ENCODE assay signal across 23 cellular contexts in genomic region chr2:200223385-200223784, GRCh38.
DNase-seq lines count a peak whose midpoint lies in the region; ATAC-seq and TF ChIP-seq lines count a peak whose summit lies in the region.
"Had no signal": no experiment of that assay in that cellular context is flagged by ENCODE, and none has a peak within 500 bp of the region (broad histone marks: within the 10 kb centered on the region; RNA-seq: fewer than 3 reads in every experiment).

No MANE protein-coding gene starts in this region.

- H3K9me3 ChIP-seq in endodermal cell (ENCODE audit: control insufficient read depth, low read length): no peaks in the 10 kb centered on the region
- H3K9me3 ChIP-seq: A549, adrenal gland, heart left ventricle, ovary had no signal

- peaks cover 63% of the 10 kb centered on the region for H3K4me1 Mint-ChIP-seq in nephron
- H3K4me1 Mint-ChIP-seq in stimulated activated effector memory CD8-positive, alpha-beta T cell treated with anti-CD3 and anti-CD28 coated beads, Interleukin-12 subunit alpha, Interleukin-12 subunit beta, amount 100 ng/mL, for 72 hours: peaks cover 13% of the 10 kb centered on the region
- peaks cover 25% of the 10 kb centered on the region for H3K4me1 Mint-ChIP-seq in endodermal cell

- no peaks in the 10 kb centered on the region for H3K36me3 ChIP-seq in endodermal cell (ENCODE audit: control insufficient read depth, insufficient read depth, low read length)
- H3K36me3 ChIP-seq: adrenal gland, cardiac muscle cell, heart left ventricle, ovary had no signal

- H3K27ac Mint-ChIP-seq in nephron: peak overlapping the region in 2 of 3 experiments; percentile 3 to 34
- H3K27ac Mint-ChIP-seq in stimulated activated effector memory CD8-positive, alpha-beta T cell treated with anti-CD3 and anti-CD28 coated beads, Interleukin-12 subunit alpha, Interleukin-12 subunit beta, amount 100 ng/mL, for 72 hours: no peak overlapping the region
- no peak overlapping the region for H3K27ac Mint-ChIP-seq in endodermal cell
- H3K27ac Mint-ChIP-seq: CD4-positive, alpha-beta memory T cell had no signal

- H3K4me3 ChIP-seq in epithelial cell of proximal tubule (ENCODE audit: low read depth, low read length) (no peak overlapping the region), endodermal cell (ENCODE audit: low read length) (no peak overlapping the region)
- H3K4me3 ChIP-seq: A549, adrenal gland, cardiac muscle cell, heart left ventricle, ovary, SK-N-MC had no signal

- no peaks in the 10 kb centered on the region for H3K36me3 Mint-ChIP-seq in nephron (ENCODE audit: low read depth)
- no peaks in the 10 kb centered on the region for H3K36me3 Mint-ChIP-seq in stimulated activated effector memory CD8-positive, alpha-beta T cell treated with anti-CD3 and anti-CD28 coated beads, Interleukin-12 subunit alpha, Interleukin-12 subunit beta, amount 100 ng/mL, for 72 hours
- H3K36me3 Mint-ChIP-seq in endodermal cell (ENCODE audit: low read depth): no peaks in the 10 kb centered on the region
- H3K36me3 Mint-ChIP-seq: CD4-positive, alpha-beta memory T cell had no signal

- no peak overlapping the region for H3K27ac ChIP-seq in endodermal cell (ENCODE audit: low read depth, low read length)
- H3K27ac ChIP-seq: A549, adrenal gland, cardiac muscle cell, heart left ventricle, ovary, SK-N-MC had no signal

- no peak for ATAC-seq in stimulated activated effector memory CD8-positive, alpha-beta T cell treated with anti-CD3 and anti-CD28 coated beads, Interleukin-12 subunit alpha, Interleukin-12 subunit beta, amount 100 ng/mL, for 72 hours
- ATAC-seq in GM21360 (IDR thresholded peaks at IDR 0.05; ENCODE audit: unreplicated experiment): no peak
- ATAC-seq: A549, heart left ventricle had no signal

- no peaks in the 10 kb centered on the region for H3K27me3 ChIP-seq in endodermal cell (ENCODE audit: control insufficient read depth, insufficient read depth, low read length, poor library complexity, severe bottlenecking)
- H3K27me3 ChIP-seq: adrenal gland, cardiac muscle cell, heart left ventricle, ovary had no signal

- TF ChIP-seq CTCF in epithelial cell of proximal tubule (conservative IDR thresholded peaks at IDR 0.05; ENCODE audit: low read depth, low read length) (no peak), nephron (IDR thresholded peaks at IDR 0.05; ENCODE audit: unreplicated experiment in 3 of 3) (no peak), endodermal cell (conservative IDR thresholded peaks at IDR 0.05) (no peak)

- DNase-seq in AG08396 (ENCODE audit: low spot score) (peak; percentile 8), GM04503 (ENCODE audit: low read depth) (peak; percentile 13), epithelial cell of proximal tubule (ENCODE audit: low read depth) (peak; percentile 41), endodermal cell (no peak)
- DNase-seq in stimulated activated effector memory CD8-positive, alpha-beta T cell treated with anti-CD3 and anti-CD28 coated beads, Interleukin-12 subunit alpha, Interleukin-12 subunit beta, amount 100 ng/mL, for 72 hours (ENCODE audit: low spot score in 2 of 2): no peak
- DNase-seq in activated CD4-positive, alpha-beta T cell treated with anti-CD3 and anti-CD28 coated beads, Interleukin-2, amount 50 U/mL, for 1 hour: no peak
- DNase-seq: activated CD4-positive, CD25-positive, alpha-beta regulatory T cell treated with anti-CD3 and anti-CD28 coated beads, Interleukin-2, amount 50 U/mL, for 72 hours; activated gamma-delta T cell; CD4-positive, alpha-beta memory T cell; DND-41; heart left ventricle; NCI-H1105; NCI-H2081 treated with DMSO at 0.1 percent for 48 hours; NCI-H510A; ovary; stimulated activated CD4-positive, alpha-beta T cell treated with anti-CD3 and anti-CD28 coated beads, Interleukin-2, amount 100 ng/mL, for 48 hours; T1000 had no signal

- no peak overlapping the region for H3K9ac ChIP-seq in endodermal cell (ENCODE audit: extremely low read depth, low read length, poor library complexity, severe bottlenecking)

- H3K9me3 Mint-ChIP-seq in nephron (no peaks in the 10 kb centered on the region), endodermal cell (peaks cover 2% of the 10 kb centered on the region)
- H3K9me3 Mint-ChIP-seq in stimulated activated effector memory CD8-positive, alpha-beta T cell treated with anti-CD3 and anti-CD28 coated beads, Interleukin-12 subunit alpha, Interleukin-12 subunit beta, amount 100 ng/mL, for 72 hours: no peaks in the 10 kb centered on the region

- 89 to 93% methylated on average over 2 of the region's 2 CpGs for WGBS in endodermal cell (ENCODE audit: insufficient coverage in 1 of 2, insufficient read length in 1 of 2), 2 experiments

- peaks cover 18% of the 10 kb centered on the region for H3K4me1 ChIP-seq in endodermal cell (ENCODE audit: control insufficient read depth, insufficient read depth, low read length)

- no peak overlapping the region for H3K4me3 Mint-ChIP-seq in nephron
- no peak overlapping the region for H3K4me3 Mint-ChIP-seq in stimulated activated effector memory CD8-positive, alpha-beta T cell treated with anti-CD3 and anti-CD28 coated beads, Interleukin-12 subunit alpha, Interleukin-12 subunit beta, amount 100 ng/mL, for 72 hours
- no peak overlapping the region for H3K4me3 Mint-ChIP-seq in endodermal cell
- H3K4me3 Mint-ChIP-seq: CD4-positive, alpha-beta memory T cell had no signal

- H3K27me3 Mint-ChIP-seq in nephron (ENCODE audit: low read depth) (no peaks in the 10 kb centered on the region), endodermal cell (ENCODE audit: insufficient read depth) (no peaks in the 10 kb centered on the region)

Comparison
In these comparisons a context has a peak if more than half of its experiments do, and no peak if none do; other contexts are left out.
1. DNase-seq: peak in AG08396 (single experiment), GM04503 (single experiment) and epithelial cell of proximal tubule (single experiment); none in stimulated activated effector memory CD8-positive, alpha-beta T cell treated with anti-CD3 and anti-CD28 coated beads, Interleukin-12 subunit alpha, Interleukin-12 subunit beta, amount 100 ng/mL, for 72 hours (0 of 2), endodermal cell (single experiment) and activated CD4-positive, alpha-beta T cell treated with anti-CD3 and anti-CD28 coated beads, Interleukin-2, amount 50 U/mL, for 1 hour (single experiment).
2. H3K27ac Mint-ChIP-seq: peak in nephron (2 of 3); none in stimulated activated effector memory CD8-positive, alpha-beta T cell treated with anti-CD3 and anti-CD28 coated beads, Interleukin-12 subunit alpha, Interleukin-12 subunit beta, amount 100 ng/mL, for 72 hours (single experiment) and endodermal cell (single experiment).